In genomic region chr14:104694475-104694950, GRCh38 we compare ENCODE assay signal across 10 cellular contexts. TPM values are rescaled to one million over a fixed set of nuclear protein-coding genes. Genes with fewer than 3 reads are reported as not detected.
A peak's percentile ranks its signal among the peaks of the same experiment; 100 is the strongest.
DNase-seq lines count a peak whose midpoint lies in the region; ATAC-seq, FAIRE-seq and TF ChIP-seq lines count a peak whose summit lies in the region.
"Had no signal": no experiment of that assay in that cellular context is flagged by ENCODE, and none has a peak within 500 bp of the region (broad histone marks: within the 10 kb centered on the region; RNA-seq: fewer than 3 reads in every experiment).

No MANE protein-coding gene starts in this region.

- H3K36me3 ChIP-seq in CD4-positive, alpha-beta memory T cell (ENCODE audit: insufficient read depth, low read length), result no peaks in the 10 kb centered on the region

- peaks cover 0 to 16% of the 10 kb centered on the region in 2 donors for H3K36me3 Mint-ChIP-seq in CD4-positive, alpha-beta memory T cell
- H3K36me3 Mint-ChIP-seq in osteocyte (ENCODE audit: unreplicated experiment), result peaks cover 4% of the 10 kb centered on the region

- H3K4me1 Mint-ChIP-seq in CD4-positive, alpha-beta memory T cell, result peaks cover 19 to 50% (median 37%) of the 10 kb centered on the region in 4 donors
- peaks cover 72% of the 10 kb centered on the region for H3K4me1 Mint-ChIP-seq in osteocyte (ENCODE audit: unreplicated experiment)

- H3K9me3 Mint-ChIP-seq in CD4-positive, alpha-beta memory T cell, result no peaks in the 10 kb centered on the region
- H3K9me3 Mint-ChIP-seq in osteocyte (ENCODE audit: unreplicated experiment), result no peaks in the 10 kb centered on the region

- peak in 1 of 5 donors; percentile 5 for DNase-seq in CD4-positive, alpha-beta memory T cell
- DNase-seq in NCI-H2227 (lab: John Stamatoyannopoulos, UW; ENCODE audit: unreplicated experiment), result peak; percentile 28
- peak; percentile 38 for DNase-seq in dermis blood vessel endothelial cell
- no peak for DNase-seq in osteocyte (ENCODE audit: extremely low spot score, unreplicated experiment)
- no peak for DNase-seq in HTR-8/SVneo (ENCODE audit: insufficient read length, low spot score)
- no peak for DNase-seq in NCI-H748 (lab: John Stamatoyannopoulos, UW; ENCODE audit: unreplicated experiment)
- DNase-seq in NCI-H187 (lab: John Stamatoyannopoulos, UW), result no peak
- DNase-seq: erythroblast, MV-4-11 had no signal

- peaks cover 64% of the 10 kb centered on the region for H3K4me1 ChIP-seq in CD4-positive, alpha-beta memory T cell (ENCODE audit: insufficient read depth, low read length)

- H3K9me3 ChIP-seq in CD4-positive, alpha-beta memory T cell (ENCODE audit: control insufficient read depth in 1 of 2, low read length in 2 of 2), result no peaks in the 10 kb centered on the region

- H3K4me3 ChIP-seq in CD4-positive, alpha-beta memory T cell (ENCODE audit: low read length in 2 of 2), result peak overlapping the region in 1 of 2 donors; percentile 44

- H3K27me3 ChIP-seq in CD4-positive, alpha-beta memory T cell (ENCODE audit: insufficient read depth, low read length), result no peaks in the 10 kb centered on the region

- POLR2A ChIA-PET in CD4-positive, alpha-beta memory T cell (lab: Charles Lee; ENCODE audit: partially characterized antibody), result interaction anchor here (1.5 to 3.7 kb wide), 3 partner anchors 10 to 29 kb away, joined by 7 to 40 read pairs (median 10); no protein-coding TSS in a partner anchor

- no peak for ATAC-seq in GM21360 (IDR thresholded peaks at IDR 0.05; ENCODE audit: unreplicated experiment)

- peak overlapping the region; percentile 62 for H3K27ac ChIP-seq in CD4-positive, alpha-beta memory T cell (ENCODE audit: low read depth, low read length)

- H3K27me3 Mint-ChIP-seq in CD4-positive, alpha-beta memory T cell, result no peaks in the 10 kb centered on the region
- no peaks in the 10 kb centered on the region for H3K27me3 Mint-ChIP-seq in osteocyte (ENCODE audit: unreplicated experiment)

- intact Hi-C loops in CD4-positive, alpha-beta memory T cell (cut with micrococcal nuclease), result loop anchor here (2.0 kb wide), 1 partner anchor 18 kb away; no protein-coding TSS in a partner anchor

- CTCF ChIA-PET in CD4-positive, alpha-beta memory T cell (lab: Charles Lee; ENCODE audit: partially characterized antibody), result interaction anchor here (1.0 to 2.7 kb wide), 4 partner anchors 10 to 29 kb away, joined by 3 to 10 read pairs (median 7); no protein-coding TSS in a partner anchor

- peak overlapping the region; percentile 44 to 82 (median 64) for H3K4me3 Mint-ChIP-seq in CD4-positive, alpha-beta memory T cell
- H3K4me3 Mint-ChIP-seq in osteocyte (ENCODE audit: unreplicated experiment), result no peak overlapping the region

- H3K27ac Mint-ChIP-seq in CD4-positive, alpha-beta memory T cell, result peak overlapping the region; percentile 83 to 97 (median 91)
- H3K27ac Mint-ChIP-seq in osteocyte (ENCODE audit: unreplicated experiment), result peak overlapping the region; percentile 62

- no peak for TF ChIP-seq CTCF in osteocyte (IDR thresholded peaks at IDR 0.05)

- no peak for FAIRE-seq in HTR-8/SVneo (lab: Jason Lieb, UNC)

RNA-seq across cellular contexts. Expression of gene INF2, which starts 5.1 kb away (rescaled TPM):
- 10 to 100 TPM; 93.1 to 96.8 TPM for total RNA-seq in CD4-positive, alpha-beta memory T cell
- 10 to 100 TPM in 1 of 2 donors, 1 to 10 TPM in 1; 4.0 to 11.6 TPM for polyA plus RNA-seq in CD4-positive, alpha-beta memory T cell
- total RNA-seq in dermis blood vessel endothelial cell (53.6 and 126 TPM in 2 replicates), osteocyte (124 and 130 TPM in 2 replicates)

RNA-seq across cellular contexts. Expression of gene ADSS1, which starts 29.5 kb away (rescaled TPM):
- 1 to 10 TPM; 1.5 TPM for total RNA-seq in CD4-positive, alpha-beta memory T cell
- polyA plus RNA-seq in CD4-positive, alpha-beta memory T cell, result 1 to 10 TPM in 1 of 2 donors, under 1 TPM in 1; 0.16 to 1.8 TPM
- total RNA-seq in dermis blood vessel endothelial cell, result 0.98 and 2.2 TPM in 2 replicates
- 3.7 and 4.5 TPM in 2 replicates for total RNA-seq in osteocyte

RNA-seq across cellular contexts. Expression of gene SIVA1, which starts 58.4 kb away (rescaled TPM):
- total RNA-seq in CD4-positive, alpha-beta memory T cell, result 10 to 100 TPM; 69.3 to 80.2 TPM
- 100 to 1,000 TPM; 208 to 266 TPM for polyA plus RNA-seq in CD4-positive, alpha-beta memory T cell
- total RNA-seq in dermis blood vessel endothelial cell (115 and 214 TPM in 2 replicates), osteocyte (50.1 and 52.3 TPM in 2 replicates)

Comparison
In these comparisons a context has a peak if more than half of its experiments do, and no peak if none do; other contexts are left out.
1. DNase-seq: peak in NCI-H2227 (single experiment) and dermis blood vessel endothelial cell (single experiment); none in osteocyte (single experiment), HTR-8/SVneo (single experiment), NCI-H748 (single experiment) and NCI-H187 (0 of 2).